ENCODE assay signal across 8 cellular contexts in the genomic region with DNA sequence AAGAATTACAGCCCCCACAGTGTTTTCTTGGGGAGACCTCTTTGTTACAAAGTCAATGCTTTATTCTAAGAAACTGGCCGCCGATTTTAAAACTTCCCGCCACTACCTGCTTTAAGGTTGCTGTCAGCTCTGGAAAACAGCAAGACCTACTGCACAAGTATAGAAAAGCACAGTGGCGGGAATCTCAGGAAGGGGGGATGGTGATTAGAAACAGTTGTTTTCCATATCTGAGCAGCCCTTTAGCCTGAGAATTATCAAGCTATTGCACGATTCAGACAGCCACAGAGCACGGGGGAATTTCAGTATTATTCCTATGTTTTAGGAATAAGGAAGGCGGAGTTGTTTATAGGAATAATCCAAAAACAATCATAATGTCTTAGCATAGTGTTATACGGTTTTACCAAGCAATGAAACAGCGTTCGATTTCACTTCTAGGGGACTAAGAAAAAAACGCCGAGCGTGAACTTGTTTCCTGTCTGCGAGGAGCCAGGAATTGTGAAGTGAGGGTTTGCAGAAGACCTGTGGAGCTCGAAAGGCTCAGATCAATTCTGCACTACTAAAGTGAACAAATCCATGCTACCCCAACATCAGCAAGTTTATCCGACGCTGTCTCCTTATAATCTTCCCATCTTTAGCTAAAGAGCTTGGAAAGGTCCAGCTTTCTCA.
DNase-seq lines count a peak whose midpoint lies in the region; ATAC-seq and TF ChIP-seq lines count a peak whose summit lies in the region.

No MANE protein-coding gene starts in this region.

- POLR2A ChIA-PET in AG04449 (lab: Yijun Ruan, JAX): no interaction called here

- WGBS in prostate gland: 1% methylated on average over 17 of the region's 17 CpGs

- DNase-seq in AG04449 (ENCODE audit: low read depth, low spot score) (no peak), SJSA1 (ENCODE audit: low read depth in 1 of 2, low spot score in 2 of 2) (no peak), fibroblast of villous mesenchyme (ENCODE audit: low read depth) (no peak), prostate gland (ENCODE audit: low spot score) (peak; percentile 4), NCI-H2227 (lab: John Stamatoyannopoulos, UW; ENCODE audit: unreplicated experiment) (no peak), HPDE6-E6E7 (ENCODE audit: extremely low spot score) (no peak)

- intact Hi-C loops in prostate gland (cut with DNase I): no loop called here

- H3K9me3 ChIP-seq in SJSA1 (replicated peaks) (no peaks in the 10 kb centered on the region), prostate gland (no peaks in the 10 kb centered on the region)

- TF ChIP-seq POLR2A in prostate gland (IDR thresholded peaks at IDR 0.05): no peak

- H3K27me3 ChIP-seq in SJSA1 (replicated peaks): no peaks in the 10 kb centered on the region
- no peaks in the 10 kb centered on the region for H3K27me3 ChIP-seq in prostate gland (replicated peaks; ENCODE audit: insufficient read depth)

- ATAC-seq in GM18867 (IDR thresholded peaks at IDR 0.05; ENCODE audit: unreplicated experiment) (peak; percentile 32), HG03045 (IDR thresholded peaks at IDR 0.05; ENCODE audit: unreplicated experiment) (peak; percentile 24)

- TF ChIP-seq CTCF in AG04449 (IDR thresholded peaks at IDR 0.05; ENCODE audit: insufficient read depth, low read length, missing control alignments) (no peak), fibroblast of villous mesenchyme (IDR thresholded peaks at IDR 0.05; ENCODE audit: insufficient read depth, low read depth, low read length) (no peak), prostate gland (IDR thresholded peaks at IDR 0.05) (no peak)

- CTCF ChIA-PET in AG04449 (lab: Yijun Ruan, JAX): interaction anchor here (0.7 to 1.3 kb wide), 4 partner anchors 11 to 244 kb away, joined by 3 to 5 read pairs (median 4); no protein-coding TSS in a partner anchor

- H3K4me3 ChIP-seq in AG04449 (ENCODE audit: low read depth, low read length) (peak overlapping the region; percentile 63), SJSA1 (peak overlapping the region; percentile 39), fibroblast of villous mesenchyme (ENCODE audit: low read depth, low read length) (peak overlapping the region; percentile 64), prostate gland (peak overlapping the region; percentile 27 to 38)

- no peak overlapping the region for H3K27ac ChIP-seq in SJSA1
- H3K27ac ChIP-seq in prostate gland: peak overlapping the region; percentile 61 to 62

- H3K4me1 ChIP-seq in SJSA1 (replicated peaks) (no peaks in the 10 kb centered on the region), prostate gland (replicated peaks) (no peaks in the 10 kb centered on the region)

- no peaks in the 10 kb centered on the region for H3K36me3 ChIP-seq in SJSA1
- no peaks in the 10 kb centered on the region for H3K36me3 ChIP-seq in prostate gland
